Comparison of ENCODE assay signal across 7 cellular contexts in genomic region chr12:131681746-131682510, GRCh38. TPM values are rescaled to one million over a fixed set of nuclear protein-coding genes. Genes with fewer than 3 reads are reported as not detected.
DNase-seq lines count a peak whose midpoint lies in the region; ATAC-seq and TF ChIP-seq lines count a peak whose summit lies in the region.
"Not testable (repeated sequence)": the region's sequence is repeated elsewhere in the genome, so short reads cannot be mapped to it uniquely, and the experiment has no call there.

No MANE protein-coding gene starts in this region.

- H3K36me3 ChIP-seq in left ventricle myocardium inferior, neutrophil: not testable (repeated sequence)

- DNase-seq in NCI-H1930 (lab: John Stamatoyannopoulos, UW) = peak; percentile 22 to 36
- peak; percentile 76 for DNase-seq in T-helper 22 cell (ENCODE audit: low read depth)
- DNase-seq in activated naive CD4-positive, alpha-beta T cell treated with Interleukin-2 at 50 U/mL for 16 hours = peak; percentile 72
- peak; percentile 33 for DNase-seq in left ventricle myocardium inferior

- ATAC-seq in GM18909 (IDR thresholded peaks at IDR 0.05; ENCODE audit: poor library complexity, unreplicated experiment) (peak; percentile 100), HG02870 (IDR thresholded peaks at IDR 0.05; ENCODE audit: unreplicated experiment) (peak; percentile 100)

- TF ChIP-seq CTCF in left ventricle myocardium inferior (IDR thresholded peaks at IDR 0.05; ENCODE audit: borderline replicate concordance); neutrophil (IDR thresholded peaks at IDR 0.05): not testable (repeated sequence)

- H3K27ac ChIP-seq in left ventricle myocardium inferior (replicated peaks) = not testable (repeated sequence)
- peak overlapping the region; percentile 77 for H3K27ac ChIP-seq in neutrophil

- H3K4me1 ChIP-seq in left ventricle myocardium inferior = not testable (repeated sequence)
- H3K4me1 ChIP-seq in neutrophil (ENCODE audit: control insufficient read depth in 1 of 2, insufficient read depth in 1 of 2, low read depth in 1 of 2, low read length in 1 of 2) = peaks cover 18 to 19% of the 10 kb centered on the region in 2 experiments

- not testable (repeated sequence) for H3K4me3 ChIP-seq in left ventricle myocardium inferior
- H3K4me3 ChIP-seq in neutrophil (ENCODE audit: low read depth in 1 of 2, low read length in 1 of 2) = peak overlapping the region; percentile 55 to 61

- not testable (repeated sequence) for H3K9me3 ChIP-seq in left ventricle myocardium inferior (replicated peaks); neutrophil

- peaks cover 47% of the 10 kb centered on the region for H3K27me3 ChIP-seq in left ventricle myocardium inferior (ENCODE audit: low read depth)
- not testable (repeated sequence) for H3K27me3 ChIP-seq in neutrophil

- intact Hi-C loops in left ventricle myocardium inferior (cut with micrococcal nuclease) = not testable (repeated sequence)

RNA-seq across cellular contexts. Expression of gene SFSWAP, which starts 29.0 kb away (rescaled TPM):
- 21.9 TPM for total RNA-seq in left ventricle myocardium inferior
